12 cellular contexts compared by ENCODE assay signal in the genomic region with DNA sequence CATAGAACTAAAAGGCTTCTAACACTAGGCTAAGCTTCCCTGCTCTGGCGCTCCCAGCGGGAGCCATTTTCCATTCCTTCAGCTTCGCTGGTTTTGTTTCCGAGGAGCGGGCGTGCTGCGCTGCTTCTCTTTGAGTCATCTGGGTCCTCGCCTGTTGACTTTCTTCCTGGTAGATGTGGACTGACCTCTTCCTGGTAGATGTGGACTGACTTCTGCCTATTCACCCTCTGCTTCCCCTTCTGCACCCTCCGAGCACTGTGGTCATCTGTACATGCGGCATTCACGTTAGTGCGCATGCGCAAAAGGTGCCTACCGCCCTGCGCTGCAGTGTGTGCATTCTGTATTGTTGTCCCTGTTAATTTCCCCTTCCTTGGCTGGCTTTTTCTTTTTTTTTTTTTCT. TPM values are rescaled to one million over a fixed set of nuclear protein-coding genes. Genes with fewer than 3 reads are reported as not detected.
A peak's percentile ranks its signal among the peaks of the same experiment; 100 is the strongest.
DNase-seq lines count a peak whose midpoint lies in the region; ATAC-seq and TF ChIP-seq lines count a peak whose summit lies in the region.
"Had no signal": no experiment of that assay in that cellular context is flagged by ENCODE, and none has a peak within 500 bp of the region (broad histone marks: within the 10 kb centered on the region; RNA-seq: fewer than 3 reads in every experiment).

No MANE protein-coding gene starts in this region.

- peak overlapping the region in 1 of 2 donors; percentile 83 for H3K27ac Mint-ChIP-seq in effector memory CD8-positive, alpha-beta T cell

- H3K27ac ChIP-seq in thyroid gland = peak overlapping the region in 2 of 3 donors; percentile 67 to 78

- peaks cover 0 to 6% of the 10 kb centered on the region in 2 donors for H3K4me1 Mint-ChIP-seq in effector memory CD8-positive, alpha-beta T cell (ENCODE audit: low read depth in 2 of 2)

- H3K4me3 ChIP-seq in mucosa of descending colon (no peak overlapping the region), thyroid gland (replicated peaks in 1 of 3) (no peak overlapping the region)
- H3K4me3 ChIP-seq: ovary had no signal

- DNase-seq in NOMO-1 treated with DMSO at 0.1 percent for 48 hours (lab: John Stamatoyannopoulos, UW; ENCODE audit: unreplicated experiment) = peak; percentile 99
- DNase-seq in effector memory CD8-positive, alpha-beta T cell = no peak
- peak; percentile 48 to 79 (median 56) for DNase-seq in mucosa of descending colon
- DNase-seq in thyroid gland = peak; percentile 22 to 44
- DNase-seq in NCI-H2171 (lab: John Stamatoyannopoulos, UW) = no peak
- DNase-seq in NCI-H2196 treated with DMSO at 0.1 percent for 48 hours (lab: John Stamatoyannopoulos, UW; ENCODE audit: unreplicated experiment) = no peak
- DNase-seq: activated CD8-positive, alpha-beta memory T cell treated with anti-CD3 and anti-CD28 coated beads, Interleukin-2, amount 50 U/mL, for 4 hours; DND-41; GOT3; NCI-H1694; ovary had no signal

- H3K27me3 Mint-ChIP-seq in effector memory CD8-positive, alpha-beta T cell = no peaks in the 10 kb centered on the region

- H3K36me3 Mint-ChIP-seq in effector memory CD8-positive, alpha-beta T cell (ENCODE audit: insufficient read depth) = peaks cover 18% of the 10 kb centered on the region

- ATAC-seq in effector memory CD8-positive, alpha-beta T cell (replicated peaks) = peak; percentile 38
- ATAC-seq in mucosa of descending colon (peak; percentile 64), GM21381 (IDR thresholded peaks at IDR 0.05; ENCODE audit: unreplicated experiment) (no peak)

- WGBS in thyroid gland, 2 donors = 92 to 95% methylated on average over 15 of the region's 15 CpGs

- H3K4me1 ChIP-seq in mucosa of descending colon (ENCODE audit: low read depth) (peaks cover 10% of the 10 kb centered on the region), thyroid gland (peaks cover 32 to 34% of the 10 kb centered on the region in 2 donors)

- TF ChIP-seq POLR2A in thyroid gland (IDR thresholded peaks at IDR 0.05) = no peak

- no peak overlapping the region for H3K4me3 Mint-ChIP-seq in effector memory CD8-positive, alpha-beta T cell

- no peaks in the 10 kb centered on the region for H3K27me3 ChIP-seq in thyroid gland
- H3K27me3 ChIP-seq: ovary had no signal

- TF ChIP-seq CTCF in mucosa of descending colon (IDR thresholded peaks at IDR 0.05) (no peak), thyroid gland (IDR thresholded peaks at IDR 0.05) (no peak)

- H3K36me3 ChIP-seq in mucosa of descending colon (ENCODE audit: low read depth) (no peaks in the 10 kb centered on the region), thyroid gland (peaks cover 2 to 3% of the 10 kb centered on the region in 2 donors)
- H3K36me3 ChIP-seq: ovary had no signal

- no peaks in the 10 kb centered on the region for H3K9me3 Mint-ChIP-seq in effector memory CD8-positive, alpha-beta T cell

- intact Hi-C loops in mucosa of descending colon (cut with DNase I, micrococcal nuclease) = no loop called here
- intact Hi-C loops in thyroid gland (cut with DNase I) = loop anchor here (5.0 kb wide), 1 partner anchor 42 kb away; a partner anchor contains a TSS

- H3K9me3 ChIP-seq in mucosa of descending colon (no peaks in the 10 kb centered on the region), thyroid gland (no peaks in the 10 kb centered on the region)
- H3K9me3 ChIP-seq: ovary had no signal

RNA-seq across cellular contexts. Expression of a gene that starts 40.8 kb away (rescaled TPM):
- total RNA-seq in mucosa of descending colon (10 to 100 TPM; 24.5 to 44.6 (median 44.0) TPM), thyroid gland (100 to 1,000 TPM in 2 of 4 donors, 10 to 100 TPM in 2; 57.6 to 287 (median 102) TPM)

Comparison
In these comparisons a context has a peak if more than half of its experiments do, and no peak if none do; other contexts are left out.
1. DNase-seq: peak in NOMO-1 treated with DMSO at 0.1 percent for 48 hours (single experiment), mucosa of descending colon (3 of 3) and thyroid gland (2 of 2); none in effector memory CD8-positive, alpha-beta T cell (0 of 3), NCI-H2171 (single experiment) and NCI-H2196 treated with DMSO at 0.1 percent for 48 hours (single experiment).